Comparison of ENCODE assay signal across 19 cellular contexts in the genomic region with DNA sequence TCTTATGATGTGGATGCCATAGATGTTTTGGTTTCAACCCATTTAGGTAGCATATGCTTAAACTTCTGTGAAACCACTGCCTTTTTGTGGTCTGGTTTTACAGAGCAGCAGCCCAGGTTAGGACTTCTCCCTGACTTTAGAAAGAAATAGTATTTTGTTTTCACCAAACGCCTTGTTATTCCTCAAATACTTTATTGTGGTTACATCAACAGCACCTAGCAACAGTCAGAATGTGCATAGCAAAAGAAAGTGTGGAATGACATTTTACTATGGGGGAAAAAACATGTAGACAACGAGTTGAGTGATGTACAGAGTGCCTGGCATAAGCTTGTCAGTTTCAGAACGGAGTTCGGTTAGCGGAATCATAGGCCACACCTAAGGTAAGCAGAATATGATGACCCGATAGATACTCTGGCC.
DNase-seq lines count a peak whose midpoint lies in the region; ATAC-seq lines count a peak whose summit lies in the region.
"Had no signal": no experiment of that assay in that cellular context is flagged by ENCODE, and none has a peak within 500 bp of the region (broad histone marks: within the 10 kb centered on the region; RNA-seq: fewer than 3 reads in every experiment).

No MANE protein-coding gene starts in this region.

- peaks cover 71% of the 10 kb centered on the region for H3K4me1 Mint-ChIP-seq in activated T-cell treated with anti-CD3 and anti-CD28 coated beads, Interleukin-2, amount 50 U/mL, for 24 hours (ENCODE audit: low read depth)
- peaks cover 72% of the 10 kb centered on the region for H3K4me1 Mint-ChIP-seq in activated T-helper 2 cell treated with anti-CD3 and anti-CD28 coated beads, Interferon-gamma antibody, Interleukin-2, Interleukin-4, amounts not matched to agents 10 μg/mL and 5 μg/mL and 100 μg/mL, durations not matched to agents 14 hours and 24 hours and 36 hours (ENCODE audit: low read depth)
- H3K4me1 Mint-ChIP-seq in effector memory CD8-positive, alpha-beta T cell (ENCODE audit: low read depth in 2 of 2) = peaks cover 16 to 22% of the 10 kb centered on the region in 2 donors
- H3K4me1 Mint-ChIP-seq: GM23338 had no signal

- peak overlapping the region; percentile 65 for H3K27ac Mint-ChIP-seq in activated T-cell treated with anti-CD3 and anti-CD28 coated beads, Interleukin-2, amount 50 U/mL, for 24 hours
- peak overlapping the region; percentile 93 for H3K27ac Mint-ChIP-seq in activated T-helper 2 cell treated with anti-CD3 and anti-CD28 coated beads, Interferon-gamma antibody, Interleukin-2, Interleukin-4, amounts not matched to agents 10 μg/mL and 5 μg/mL and 100 μg/mL, durations not matched to agents 14 hours and 24 hours and 36 hours
- peak overlapping the region in 1 of 2 donors; percentile 71 for H3K27ac Mint-ChIP-seq in effector memory CD8-positive, alpha-beta T cell
- H3K27ac Mint-ChIP-seq: GM23338 had no signal

- no peak for DNase-seq in activated T-cell treated with anti-CD3 and anti-CD28 coated beads, Interleukin-2, amount 50 U/mL, for 24 hours
- no peak for DNase-seq in activated T-cell treated with anti-CD3 and anti-CD28 coated beads, Interleukin-2, amount 50 U/mL, for 48 hours
- DNase-seq in activated T-helper 2 cell treated with anti-CD3 and anti-CD28 coated beads, Interferon-gamma antibody, Interleukin-2, Interleukin-4, amounts not matched to agents 10 μg/mL and 5 μg/mL and 100 μg/mL, durations not matched to agents 14 hours and 24 hours and 36 hours (ENCODE audit: low spot score) = no peak
- DNase-seq in effector memory CD8-positive, alpha-beta T cell = no peak
- no peak for DNase-seq in KBM-7
- no peak for DNase-seq in NCI-H1930 (lab: John Stamatoyannopoulos, UW)
- DNase-seq: activated gamma-delta T cell treated with Interleukin-2 at 50 U/mL for 16 hours, brain microvascular endothelial cell, colonic mucosa, IMR-90, left ventricle myocardium superior, NCI-H146, NCI-H748 treated with DMSO at 0.1 percent for 48 hours, OCI-M1, posterior cingulate gyrus, Right ventricle myocardium superior had no signal

- in situ Hi-C loops in KBM-7 (cut with MboI; ENCODE audit: low pct_unique_long_range_greater_than_20kb, low sequenced_read_pairs) = no loop called here

- H3K36me3 Mint-ChIP-seq in activated T-cell treated with anti-CD3 and anti-CD28 coated beads, Interleukin-2, amount 50 U/mL, for 24 hours (ENCODE audit: low read depth) = peaks cover 5% of the 10 kb centered on the region
- peaks cover 66% of the 10 kb centered on the region for H3K36me3 Mint-ChIP-seq in activated T-helper 2 cell treated with anti-CD3 and anti-CD28 coated beads, Interferon-gamma antibody, Interleukin-2, Interleukin-4, amounts not matched to agents 10 μg/mL and 5 μg/mL and 100 μg/mL, durations not matched to agents 14 hours and 24 hours and 36 hours (ENCODE audit: low read depth)
- no peaks in the 10 kb centered on the region for H3K36me3 Mint-ChIP-seq in effector memory CD8-positive, alpha-beta T cell (ENCODE audit: insufficient read depth)

- peak; percentile 54 for ATAC-seq in GM19351 (IDR thresholded peaks at IDR 0.05; ENCODE audit: unreplicated experiment)
- peak; percentile 67 for ATAC-seq in effector memory CD8-positive, alpha-beta T cell (replicated peaks)
- ATAC-seq in HG02973 (IDR thresholded peaks at IDR 0.05; ENCODE audit: unreplicated experiment) = no peak
- ATAC-seq: GM23338, left ventricle myocardium superior had no signal

- H3K27me3 Mint-ChIP-seq in activated T-cell treated with anti-CD3 and anti-CD28 coated beads, Interleukin-2, amount 50 U/mL, for 24 hours = no peaks in the 10 kb centered on the region
- H3K27me3 Mint-ChIP-seq in activated T-helper 2 cell treated with anti-CD3 and anti-CD28 coated beads, Interferon-gamma antibody, Interleukin-2, Interleukin-4, amounts not matched to agents 10 μg/mL and 5 μg/mL and 100 μg/mL, durations not matched to agents 14 hours and 24 hours and 36 hours (ENCODE audit: low read depth) = no peaks in the 10 kb centered on the region
- no peaks in the 10 kb centered on the region for H3K27me3 Mint-ChIP-seq in effector memory CD8-positive, alpha-beta T cell

- intact Hi-C loops in activated T-helper 2 cell treated with anti-CD3 and anti-CD28 coated beads, Interferon-gamma antibody, Interleukin-2, Interleukin-4, amounts not matched to agents 10 μg/mL and 5 μg/mL and 100 μg/mL, durations not matched to agents 14 hours and 24 hours and 36 hours (cut with micrococcal nuclease) = loop anchor here (1.0 to 5.0 kb wide), 7 partner anchors 23 to 292 kb away; no protein-coding TSS in a partner anchor

- peaks cover 6% of the 10 kb centered on the region for H3K9me3 Mint-ChIP-seq in activated T-cell treated with anti-CD3 and anti-CD28 coated beads, Interleukin-2, amount 50 U/mL, for 24 hours
- H3K9me3 Mint-ChIP-seq in activated T-helper 2 cell treated with anti-CD3 and anti-CD28 coated beads, Interferon-gamma antibody, Interleukin-2, Interleukin-4, amounts not matched to agents 10 μg/mL and 5 μg/mL and 100 μg/mL, durations not matched to agents 14 hours and 24 hours and 36 hours = peaks cover 30% of the 10 kb centered on the region
- peaks cover 0 to 3% of the 10 kb centered on the region in 2 donors for H3K9me3 Mint-ChIP-seq in effector memory CD8-positive, alpha-beta T cell
- H3K9me3 Mint-ChIP-seq: GM23338 had no signal

- peak overlapping the region; percentile 2 for H3K4me3 Mint-ChIP-seq in activated T-cell treated with anti-CD3 and anti-CD28 coated beads, Interleukin-2, amount 50 U/mL, for 24 hours
- peak overlapping the region; percentile 47 for H3K4me3 Mint-ChIP-seq in activated T-helper 2 cell treated with anti-CD3 and anti-CD28 coated beads, Interferon-gamma antibody, Interleukin-2, Interleukin-4, amounts not matched to agents 10 μg/mL and 5 μg/mL and 100 μg/mL, durations not matched to agents 14 hours and 24 hours and 36 hours (ENCODE audit: low read depth)
- H3K4me3 Mint-ChIP-seq in effector memory CD8-positive, alpha-beta T cell = peak overlapping the region; percentile 1 to 35
- H3K4me3 Mint-ChIP-seq: GM23338 had no signal
